1 cellular context compared by ENCODE assay signal in genomic region chr19:49338691-49339363, GRCh38.
TF ChIP-seq lines count a peak whose summit lies in the region.

No MANE protein-coding gene starts in this region.

TF ChIP-seq in endothelial cell of umbilical vein, 7 proteins besides CTCF, POLR2A, EP300 and RAD21:
- TF ChIP-seq JUN (IDR thresholded peaks at IDR 0.05; ENCODE audit: borderline replicate concordance, insufficient read depth, insufficient read length, low read depth) (no peak), GATA2 (IDR thresholded peaks at IDR 0.05; ENCODE audit: insufficient read depth, insufficient read length, low read depth, low read length) (no peak), MYC (IDR thresholded peaks at IDR 0.05; ENCODE audit: low read depth, low read length) (no peak), FOS (IDR thresholded peaks at IDR 0.05; ENCODE audit: borderline replicate concordance, insufficient read depth, low read length) (no peak), POLR2AphosphoS5 (IDR thresholded peaks at IDR 0.05; ENCODE audit: insufficient read depth, low read depth, low read length) (no peak), EZH2 (IDR thresholded peaks at IDR 0.05; ENCODE audit: borderline replicate concordance, low read depth, low read length, severe bottlenecking) (peak; percentile 42), MAX (IDR thresholded peaks at IDR 0.05; ENCODE audit: insufficient read depth, insufficient read length) (no peak)
